In genomic region chr6:31660998-31661866, GRCh38 we compare ENCODE assay signal across 8 cellular contexts. TPM values are rescaled to one million over a fixed set of nuclear protein-coding genes. Genes with fewer than 3 reads are reported as not detected.
A peak's percentile ranks its signal among the peaks of the same experiment; 100 is the strongest.
DNase-seq lines count a peak whose midpoint lies in the region; ATAC-seq and TF ChIP-seq lines count a peak whose summit lies in the region.

No MANE protein-coding gene starts in this region.

- H3K4me1 Mint-ChIP-seq in chondrocyte (ENCODE audit: low read depth) (peaks cover 64% of the 10 kb centered on the region), naive B cell (peaks cover 59 to 87% (median 79%) of the 10 kb centered on the region in 3 donors)

- H3K27ac Mint-ChIP-seq in chondrocyte (ENCODE audit: unreplicated experiment), result peak overlapping the region; percentile 82
- peak overlapping the region; percentile 80 to 92 (median 90) for H3K27ac Mint-ChIP-seq in naive B cell

- H3K9me3 Mint-ChIP-seq in chondrocyte (ENCODE audit: low read depth), result no peaks in the 10 kb centered on the region
- no peaks in the 10 kb centered on the region for H3K9me3 Mint-ChIP-seq in naive B cell

- H3K4me2 ChIP-seq in KMS-11, result peak overlapping the region; percentile 87

- no peak for ATAC-seq in naive B cell (ENCODE audit: low read depth in 2 of 2)

- H3K4me3 ChIP-seq in AG10803 (ENCODE audit: low read length) (peak overlapping the region; percentile 92), KMS-11 (IDR thresholded peaks at IDR 0.05; ENCODE audit: insufficient read depth, low read depth, low read length) (no peak overlapping the region)

- H3K4me1 ChIP-seq in KMS-11 (ENCODE audit: low read depth, poor library complexity, severe bottlenecking), result peaks cover 45% of the 10 kb centered on the region

- peak overlapping the region; percentile 83 for H3K4me3 Mint-ChIP-seq in chondrocyte (ENCODE audit: unreplicated experiment)
- peak overlapping the region; percentile 91 to 96 (median 95) for H3K4me3 Mint-ChIP-seq in naive B cell

- H3K36me3 Mint-ChIP-seq in chondrocyte (ENCODE audit: low read depth) (peaks cover 2% of the 10 kb centered on the region), naive B cell (peaks cover 0 to 20% of the 10 kb centered on the region in 2 donors)

- no peak for TF ChIP-seq CTCF in AG10803 (conservative IDR thresholded peaks at IDR 0.05; ENCODE audit: low read length)
- no peak for TF ChIP-seq CTCF in KMS-11 (conservative IDR thresholded peaks at IDR 0.05; ENCODE audit: low read depth, low read length)
- TF ChIP-seq CTCF in chondrocyte (IDR thresholded peaks at IDR 0.05), result no peak

- no peaks in the 10 kb centered on the region for H3K36me3 ChIP-seq in KMS-11 (ENCODE audit: insufficient read depth)

- no peaks in the 10 kb centered on the region for H3K27me3 ChIP-seq in KMS-11 (ENCODE audit: insufficient read depth, low read depth)

- peak overlapping the region; percentile 60; the same call in 1 of the 2 replicates for H3K9ac ChIP-seq in KMS-11

- H2AFZ ChIP-seq in KMS-11 (ENCODE audit: low read depth), result peak overlapping the region; percentile 56

- H4K20me1 ChIP-seq in KMS-11 (ENCODE audit: insufficient read depth), result no peaks in the 10 kb centered on the region

- H3K79me2 ChIP-seq in KMS-11 (ENCODE audit: insufficient read depth, low read depth), result peaks cover 37% of the 10 kb centered on the region

- H3K27ac ChIP-seq in KMS-11, result peak overlapping the region; percentile 42; the same call in 1 of the 2 replicates

- H3K27me3 Mint-ChIP-seq in chondrocyte (ENCODE audit: low read depth) (no peaks in the 10 kb centered on the region), naive B cell (no peaks in the 10 kb centered on the region)

- DNase-seq in AG10803 (ENCODE audit: low read depth), result peak; percentile 51
- no peak for DNase-seq in chondrocyte (ENCODE audit: low spot score)
- DNase-seq in naive B cell, result no peak
- DNase-seq in NCI-H2107 (lab: John Stamatoyannopoulos, UW), result no peak
- DNase-seq in NCI-H2081 (lab: John Stamatoyannopoulos, UW), result no peak
- DNase-seq in 8988T, result no peak
- no peak for DNase-seq in NCI-H748 treated with DMSO at 0.1 percent for 48 hours (lab: John Stamatoyannopoulos, UW)

RNA-seq across cellular contexts. Expression of gene C6orf47, which starts 0.7 kb away (rescaled TPM):
- 19.1 to 20.3 TPM (median 20.2 TPM) in 3 replicates for total RNA-seq in chondrocyte
- polyA plus RNA-seq in naive B cell (ENCODE audit: low read depth in 6 of 6), result 10 to 100 TPM; 16.8 to 39.9 (median 28.4) TPM

RNA-seq across cellular contexts. Expression of gene GPANK1, which starts 3.6 kb away (rescaled TPM):
- total RNA-seq in chondrocyte, result 12.0 to 15.4 TPM (median 13.9 TPM) in 3 replicates
- 10 to 100 TPM; 18.5 to 27.8 (median 23.5) TPM for polyA plus RNA-seq in naive B cell (ENCODE audit: low read depth in 6 of 6)

RNA-seq across cellular contexts. Expression of gene CSNK2B, which starts 4.6 kb away (rescaled TPM):
- total RNA-seq in chondrocyte, result 116 to 126 TPM (median 122 TPM) in 3 replicates
- 100 to 1,000 TPM; 279 to 299 (median 286) TPM for polyA plus RNA-seq in naive B cell (ENCODE audit: low read depth in 6 of 6)

RNA-seq across cellular contexts. Expression of gene APOM, which starts 5.5 kb away (rescaled TPM):
- total RNA-seq in chondrocyte, result 0.85 to 1.2 TPM in 2 of 3 replicates, not detected in the other
- 10 to 100 TPM in 4 of 6 donors, 1 to 10 TPM in 2; 7.6 to 19.6 (median 13.7) TPM for polyA plus RNA-seq in naive B cell (ENCODE audit: low read depth in 6 of 6)

RNA-seq across cellular contexts. Expression of gene LY6G5B, which starts 8.5 kb away (rescaled TPM):
- total RNA-seq in chondrocyte, result 10.2 to 14.3 TPM (median 11.7 TPM) in 3 replicates
- polyA plus RNA-seq in naive B cell (ENCODE audit: low read depth in 6 of 6), result under 1 TPM in 3 of 6 donors, not detected in 3; 0.23 to 0.87 (median 0.50) TPM
